ENCODE assay signal across 19 cellular contexts in the genomic region with DNA sequence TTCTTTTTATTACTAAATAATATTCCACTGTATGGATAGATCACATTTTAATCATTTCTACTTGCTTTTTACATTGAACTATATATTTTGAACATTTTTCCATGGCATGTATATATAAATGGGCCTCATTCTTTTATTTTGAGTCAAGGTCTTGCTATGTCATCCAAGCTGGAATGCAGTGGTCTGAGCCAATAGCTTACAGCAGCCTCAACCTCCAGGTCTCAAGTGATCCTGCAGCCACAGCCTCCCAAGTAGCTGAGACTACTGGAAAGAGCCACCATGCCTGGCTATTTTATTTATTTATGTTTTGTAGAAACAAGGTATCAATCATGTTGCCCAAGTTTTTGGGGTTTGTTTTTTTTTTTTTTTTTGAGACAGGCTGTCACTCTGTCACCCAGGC.
"Had no signal": no experiment of that assay in that cellular context is flagged by ENCODE, and none has a peak within 500 bp of the region (broad histone marks: within the 10 kb centered on the region; RNA-seq: fewer than 3 reads in every experiment).

No MANE protein-coding gene starts in this region.

- H3K4me1 Mint-ChIP-seq: neural progenitor cell had no signal

- H3K4me1 ChIP-seq: foreskin keratinocyte, neural progenitor cell, pancreas, sigmoid colon, transverse colon had no signal

- H3K9ac ChIP-seq: neural progenitor cell had no signal

- H3K4me2 ChIP-seq: neural progenitor cell had no signal

- H3K9me3 Mint-ChIP-seq: activated B cell treated with CpG ODN at 0.5 μM for 24 hours; activated CD4-positive, alpha-beta T cell treated with anti-CD3 and anti-CD28 coated beads, Interleukin-2, amount 10 ng/mL, durations not matched to agents 24 days and 14 days; activated naive CD8-positive, alpha-beta T cell treated with anti-CD3 and anti-CD28 coated beads for 36 hours; activated T-cell treated with anti-CD3 and anti-CD28 coated beads, Interleukin-2, amount 50 U/mL, for 72 hours; neural progenitor cell had no signal

- H3K27me3 Mint-ChIP-seq: activated B cell treated with CpG ODN at 0.5 μM for 24 hours; activated CD4-positive, alpha-beta T cell treated with anti-CD3 and anti-CD28 coated beads, Interleukin-2, amount 10 ng/mL, durations not matched to agents 24 days and 14 days; activated naive CD8-positive, alpha-beta T cell treated with anti-CD3 and anti-CD28 coated beads for 36 hours had no signal

- H2AFZ ChIP-seq: neural progenitor cell had no signal

- H3K9me3 ChIP-seq: pancreas, sigmoid colon, transverse colon had no signal

- ATAC-seq: activated CD8-positive, alpha-beta T cell treated with anti-CD3 and anti-CD28 coated beads, Interleukin-2, amount 10 ng/mL, durations not matched to agents 7 days and 5 days; activated T-cell treated with anti-CD3 and anti-CD28 coated beads, Interleukin-2, amount 50 U/mL, for 72 hours; foreskin keratinocyte; left ventricle myocardium superior; pancreas had no signal

- H3K27ac ChIP-seq: foreskin keratinocyte, neural progenitor cell, pancreas, sigmoid colon, transverse colon had no signal

- H3K27me3 ChIP-seq: foreskin keratinocyte, neural progenitor cell, pancreas, sigmoid colon, transverse colon had no signal

- H3K4me3 ChIP-seq: neural progenitor cell, pancreas, sigmoid colon, transverse colon had no signal

- DNase-seq: activated B cell treated with CpG ODN at 0.5 μM for 24 hours; activated CD4-positive, alpha-beta T cell treated with anti-CD3 and anti-CD28 coated beads, Interleukin-2, amount 10 ng/mL, durations not matched to agents 24 days and 14 days; activated CD8-positive, alpha-beta memory T cell treated with anti-CD3 and anti-CD28 coated beads, Interleukin-2, amount 50 U/mL, for 48 hours; activated CD8-positive, alpha-beta T cell treated with anti-CD3 and anti-CD28 coated beads, Interleukin-2, amount 10 ng/mL, durations not matched to agents 7 days and 5 days; activated gamma-delta T cell treated with Interleukin-2 at 50 U/mL for 16 hours; activated naive CD8-positive, alpha-beta T cell treated with anti-CD3 and anti-CD28 coated beads for 36 hours; activated T-cell treated with anti-CD3 and anti-CD28 coated beads, Interleukin-2, amount 50 U/mL, for 72 hours; aorta; erythroblast; foreskin keratinocyte; glutamatergic neuron; hypothalamus; left ventricle myocardium superior; pancreas; sigmoid colon; stimulated activated naive CD4-positive, alpha-beta T cell treated with Interleukin-2 at 50 U/mL for 16 hours; substantia nigra; transverse colon had no signal

- H3K27ac Mint-ChIP-seq: activated B cell treated with CpG ODN at 0.5 μM for 24 hours; activated CD4-positive, alpha-beta T cell treated with anti-CD3 and anti-CD28 coated beads, Interleukin-2, amount 10 ng/mL, durations not matched to agents 24 days and 14 days; activated CD8-positive, alpha-beta T cell treated with anti-CD3 and anti-CD28 coated beads, Interleukin-2, amount 10 ng/mL, durations not matched to agents 7 days and 5 days; activated naive CD8-positive, alpha-beta T cell treated with anti-CD3 and anti-CD28 coated beads for 36 hours; neural progenitor cell had no signal

- H3K4me3 Mint-ChIP-seq: activated B cell treated with CpG ODN at 0.5 μM for 24 hours; activated CD4-positive, alpha-beta T cell treated with anti-CD3 and anti-CD28 coated beads, Interleukin-2, amount 10 ng/mL, durations not matched to agents 24 days and 14 days; activated CD8-positive, alpha-beta T cell treated with anti-CD3 and anti-CD28 coated beads, Interleukin-2, amount 10 ng/mL, durations not matched to agents 7 days and 5 days; activated naive CD8-positive, alpha-beta T cell treated with anti-CD3 and anti-CD28 coated beads for 36 hours; activated T-cell treated with anti-CD3 and anti-CD28 coated beads, Interleukin-2, amount 50 U/mL, for 72 hours; neural progenitor cell had no signal
